8 cellular contexts compared by ENCODE assay signal in genomic region chr12:4270670-4271432, GRCh38. TPM values are rescaled to one million over a fixed set of nuclear protein-coding genes. Genes with fewer than 3 reads are reported as not detected.
DNase-seq lines count a peak whose midpoint lies in the region; ATAC-seq, FAIRE-seq and TF ChIP-seq lines count a peak whose summit lies in the region.

No MANE protein-coding gene starts in this region.

- peak overlapping the region; percentile 41 for H3K4me3 ChIP-seq in bronchial epithelial cell (ENCODE audit: low read depth, low read length)

- no peaks in the 10 kb centered on the region for H3K36me3 ChIP-seq in bronchial epithelial cell (ENCODE audit: control insufficient read depth, insufficient read depth, low read length)

- in situ Hi-C loops in GM13976 (cut with MboI; ENCODE audit: low sequenced_read_pairs, unreplicated experiment), result no loop called here

- ATAC-seq in left lobe of liver, result peak; percentile 9
- ATAC-seq in GM18858 (IDR thresholded peaks at IDR 0.05; ENCODE audit: unreplicated experiment), result no peak

- no peak for FAIRE-seq in bronchial epithelial cell (lab: Jason Lieb, UNC)

- DNase-seq in GM13976 (ENCODE audit: low spot score), result peak; percentile 43
- peak; percentile 79 for DNase-seq in SW480 (ENCODE audit: low spot score)
- DNase-seq in bronchial epithelial cell (ENCODE audit: low read depth), result peak; percentile 40
- no peak for DNase-seq in left lobe of liver (ENCODE audit: low spot score)
- peak in 2 of 3 experiments; percentile 35 to 55 for DNase-seq in stimulated activated CD4-positive, alpha-beta T cell treated with anti-CD3 and anti-CD28 coated beads, TNF-alpha, amount 100 ng/mL, for 24 hours (ENCODE audit: low read depth in 3 of 3)
- DNase-seq in DMS153 (lab: John Stamatoyannopoulos, UW), result no peak
- no peak for DNase-seq in NCI-H526 (lab: John Stamatoyannopoulos, UW)

- H3K27me3 ChIP-seq in bronchial epithelial cell (ENCODE audit: control insufficient read depth, insufficient read depth, low read length), result peaks cover 25% of the 10 kb centered on the region

- TF ChIP-seq CTCF in GM13976 (IDR thresholded peaks at IDR 0.05; ENCODE audit: borderline replicate concordance, control extremely low read depth, extremely low read depth, insufficient read depth, missing control alignments) (no peak), bronchial epithelial cell (IDR thresholded peaks at IDR 0.05; ENCODE audit: insufficient read depth, low read length, severe bottlenecking) (no peak)

RNA-seq across cellular contexts. Expression of gene CCND2, which starts 2.7 kb away (rescaled TPM):
- total RNA-seq in bronchial epithelial cell (115 and 123 TPM in 2 replicates), left lobe of liver (3.5 TPM)

RNA-seq across cellular contexts. Expression of gene TIGAR, which starts 50.2 kb away (rescaled TPM):
- total RNA-seq in bronchial epithelial cell, result 10.0 and 11.8 TPM in 2 replicates
- total RNA-seq in left lobe of liver, result 3.0 TPM

Comparison
In these comparisons a context has a peak if more than half of its experiments do, and no peak if none do; other contexts are left out.
1. DNase-seq: peak in GM13976 (single experiment), SW480 (single experiment), bronchial epithelial cell (single experiment) and stimulated activated CD4-positive, alpha-beta T cell treated with anti-CD3 and anti-CD28 coated beads, TNF-alpha, amount 100 ng/mL, for 24 hours (2 of 3); none in left lobe of liver (single experiment), DMS153 (single experiment) and NCI-H526 (0 of 2).
2. RNA of gene CCND2, which starts 2.7 kb away (total RNA-seq): 115 to 123 TPM in bronchial epithelial cell; 3.5 TPM in left lobe of liver (single experiment); every median in the first group is over 10 times any median in the second.